In genomic region chr15:42270551-42270950, GRCh38 we compare ENCODE assay signal across 13 cellular contexts. TPM values are rescaled to one million over a fixed set of nuclear protein-coding genes. Genes with fewer than 3 reads are reported as not detected.
DNase-seq lines count a peak whose midpoint lies in the region; ATAC-seq lines count a peak whose summit lies in the region.
"Had no signal": no experiment of that assay in that cellular context is flagged by ENCODE, and none has a peak within 500 bp of the region (broad histone marks: within the 10 kb centered on the region; RNA-seq: fewer than 3 reads in every experiment).

No MANE protein-coding gene starts in this region.

- peaks cover 29 to 59% (median 42%) of the 10 kb centered on the region in 11 experiments for H3K36me3 ChIP-seq in BLaER1 treated with 17β-estradiol and CSF1 and Interleukin-3, amounts not matched to agents 10 nM and 100 nM
- H3K36me3 ChIP-seq in Karpas-422 (ENCODE audit: insufficient read depth, low read length), result peaks cover 38% of the 10 kb centered on the region
- no peaks in the 10 kb centered on the region for H3K36me3 ChIP-seq in mucosa of stomach (ENCODE audit: control insufficient read depth, insufficient read depth, low read length)
- peaks cover 5 to 56% of the 10 kb centered on the region in 2 donors for H3K36me3 ChIP-seq in neuronal stem cell (replicated peaks in 1 of 2; ENCODE audit: control insufficient read depth in 2 of 2, insufficient read depth in 2 of 2, low read length in 2 of 2)

- H4K8ac ChIP-seq in neuronal stem cell (ENCODE audit: low read depth, low read length), result no peak overlapping the region

- H3K27me3 ChIP-seq in BLaER1 treated with 17β-estradiol and CSF1 and Interleukin-3, amounts not matched to agents 10 nM and 100 nM, result no peaks in the 10 kb centered on the region
- H3K27me3 ChIP-seq in Karpas-422 (ENCODE audit: low read length), result no peaks in the 10 kb centered on the region
- no peaks in the 10 kb centered on the region for H3K27me3 ChIP-seq in mucosa of stomach (ENCODE audit: control insufficient read depth, insufficient read depth, low read length)
- no peaks in the 10 kb centered on the region for H3K27me3 ChIP-seq in neuronal stem cell (ENCODE audit: control insufficient read depth in 3 of 3, insufficient read depth in 3 of 3, low read depth in 1 of 3, low read length in 3 of 3)

- no peak overlapping the region for H2BK120ac ChIP-seq in neuronal stem cell (ENCODE audit: low read depth, low read length)

- no peak for ATAC-seq in GM19455 (IDR thresholded peaks at IDR 0.05; ENCODE audit: unreplicated experiment)
- ATAC-seq: CD8-positive, alpha-beta T cell; effector memory CD8-positive, alpha-beta T cell; stimulated activated naive CD8-positive, alpha-beta T cell treated with anti-CD3 and anti-CD28 coated beads, Interleukin-15, amount 100 ng/mL, for 72 hours had no signal

- no peak overlapping the region for H2BK12ac ChIP-seq in neuronal stem cell (ENCODE audit: low read length)

- H3K27ac ChIP-seq in BLaER1 treated with 17β-estradiol and CSF1 and Interleukin-3, amounts not matched to agents 10 nM and 100 nM, result no peak overlapping the region
- H3K27ac ChIP-seq in Karpas-422 (ENCODE audit: low read length) (no peak overlapping the region), neuronal stem cell (replicated peaks; ENCODE audit: low read length) (no peak overlapping the region)

- H2AFZ ChIP-seq in Karpas-422 (ENCODE audit: low read length) (no peak overlapping the region), neuronal stem cell (ENCODE audit: low read length) (no peak overlapping the region)

- peak; percentile 38 for DNase-seq in Karpas-422
- DNase-seq in T47D (ENCODE audit: low read depth in 1 of 2, low spot score in 1 of 2), result peak; percentile 9 to 71
- DNase-seq in G401 (ENCODE audit: low spot score), result no peak
- DNase-seq in SK-N-DZ (ENCODE audit: low spot score), result no peak
- no peak for DNase-seq in neuronal stem cell (ENCODE audit: low spot score)
- DNase-seq: aorta; CD8-positive, alpha-beta T cell; effector memory CD8-positive, alpha-beta T cell; stimulated activated CD4-positive, alpha-beta T cell treated with anti-CD3 and anti-CD28 coated beads, Interleukin-4, amount 100 ng/mL, for 1 hour; stimulated activated naive CD8-positive, alpha-beta T cell treated with anti-CD3 and anti-CD28 coated beads, Interleukin-15, amount 100 ng/mL, for 72 hours had no signal

- in situ Hi-C loops in T47D (cut with HindIII; ENCODE audit: low pct_unique_long_range_greater_than_20kb, low sequenced_read_pairs) (no loop called here), G401 (cut with HindIII; ENCODE audit: low sequenced_read_pairs) (no loop called here)

- no peak overlapping the region for H2AK5ac ChIP-seq in neuronal stem cell (ENCODE audit: low read depth, low read length)

- H3K23ac ChIP-seq in neuronal stem cell (ENCODE audit: low read depth, low read length, poor library complexity), result no peak overlapping the region

- WGBS in neuronal stem cell (ENCODE audit: extremely low coverage in 2 of 2, insufficient read length in 2 of 2, insufficient replicate concordance in 1 of 2), 2 donors, result no CpG with 5 or more reads among the region's 2 CpGs

- H2BK5ac ChIP-seq in neuronal stem cell (ENCODE audit: low read length), result no peak overlapping the region

- H3K9ac ChIP-seq in BLaER1 treated with 17β-estradiol and CSF1 and Interleukin-3, amounts not matched to agents 10 nM and 100 nM, result peak overlapping the region in 1 of 11 experiments; percentile 13; a peak in 2 of 22 replicates
- H3K9ac ChIP-seq in Karpas-422 (ENCODE audit: low read length) (no peak overlapping the region), mucosa of stomach (ENCODE audit: low read length) (peak overlapping the region; percentile 47), neuronal stem cell (ENCODE audit: low read depth, low read length, poor library complexity) (no peak overlapping the region)

- H2BK15ac ChIP-seq in neuronal stem cell (ENCODE audit: low read length), result no peak overlapping the region

- no peak overlapping the region for H3K14ac ChIP-seq in neuronal stem cell (ENCODE audit: low read length)

- no peak overlapping the region for H3K18ac ChIP-seq in neuronal stem cell (ENCODE audit: low read length)

- peaks cover 6 to 56% (median 44%) of the 10 kb centered on the region in 11 experiments; a peak in 16 of 22 replicates for H4K20me1 ChIP-seq in BLaER1 treated with 17β-estradiol and CSF1 and Interleukin-3, amounts not matched to agents 10 nM and 100 nM
- H4K20me1 ChIP-seq in Karpas-422 (ENCODE audit: insufficient read depth, low read depth, low read length), result no peaks in the 10 kb centered on the region

- H3K79me1 ChIP-seq in neuronal stem cell (ENCODE audit: low read depth, low read length), result peaks cover 2% of the 10 kb centered on the region

- peak overlapping the region in 1 of 10 experiments; percentile 27; a peak in 1 of 20 replicates for H3K4me3 ChIP-seq in BLaER1 treated with 17β-estradiol and CSF1 and Interleukin-3, amounts not matched to agents 10 nM and 100 nM
- H3K4me3 ChIP-seq in Karpas-422 (ENCODE audit: low read length), result 0 out of 2 replicates have a peak overlapping the region, but pooled peaks have one; percentile 24
- H3K4me3 ChIP-seq in mucosa of stomach (ENCODE audit: low read length), result no peak overlapping the region
- no peak overlapping the region for H3K4me3 ChIP-seq in neuronal stem cell (ENCODE audit: low read length in 2 of 2)

- H3K4ac ChIP-seq in neuronal stem cell (ENCODE audit: low read length), result no peak overlapping the region

- H3K4me1 ChIP-seq in BLaER1 treated with 17β-estradiol and CSF1 and Interleukin-3, amounts not matched to agents 10 nM and 100 nM, result peaks cover 18 to 34% (median 26%) of the 10 kb centered on the region in 10 experiments
- H3K4me1 ChIP-seq in Karpas-422 (ENCODE audit: low read length) (peaks cover 31% of the 10 kb centered on the region), mucosa of stomach (ENCODE audit: control insufficient read depth, insufficient read depth, low read length) (peaks cover 19% of the 10 kb centered on the region), neuronal stem cell (ENCODE audit: control insufficient read depth in 2 of 2, insufficient read depth in 1 of 2, low read depth in 1 of 2, low read length in 2 of 2) (peaks cover 2 to 11% of the 10 kb centered on the region in 2 donors)

- H3K9me2 ChIP-seq in Karpas-422 (replicated peaks; ENCODE audit: insufficient read depth, low read length), result no peaks in the 10 kb centered on the region

- peaks cover 78% of the 10 kb centered on the region for H3K79me2 ChIP-seq in Karpas-422 (ENCODE audit: low read length)

- peak overlapping the region in 9 of 11 experiments; percentile 6 to 97 (median 80); a peak in 15 of 22 replicates for H3K4me2 ChIP-seq in BLaER1 treated with 17β-estradiol and CSF1 and Interleukin-3, amounts not matched to agents 10 nM and 100 nM
- H3K4me2 ChIP-seq in Karpas-422 (ENCODE audit: low read depth, low read length, poor library complexity, severe bottlenecking) (no peak overlapping the region), neuronal stem cell (ENCODE audit: insufficient read depth, low read length, poor library complexity, severe bottlenecking) (no peak overlapping the region)

- no peaks in the 10 kb centered on the region for H3K9me3 ChIP-seq in BLaER1 treated with 17β-estradiol and CSF1 and Interleukin-3, amounts not matched to agents 10 nM and 100 nM (replicated peaks in 1 of 11)
- no peaks in the 10 kb centered on the region for H3K9me3 ChIP-seq in Karpas-422 (ENCODE audit: low read length)
- no peaks in the 10 kb centered on the region for H3K9me3 ChIP-seq in mucosa of stomach (ENCODE audit: control insufficient read depth, low read length)
- H3K9me3 ChIP-seq in neuronal stem cell (replicated peaks in 1 of 2; ENCODE audit: control insufficient read depth in 2 of 2, insufficient read depth in 1 of 2, low read depth in 1 of 2, low read length in 2 of 2), result peaks cover 0 to 9% of the 10 kb centered on the region in 2 donors

- no peak overlapping the region for H4K91ac ChIP-seq in neuronal stem cell (ENCODE audit: low read depth, low read length, poor library complexity)

RNA-seq across cellular contexts. Expression of gene GANC, which starts 2.5 kb away (rescaled TPM):
- 21.2 and 31.1 TPM in 2 replicates for total RNA-seq in Karpas-422 (2014; rRNA removed; shearing (Covaris generic); ENCODE audit: low replicate concordance)
- total RNA-seq in G401 (2014; rRNA removed; shearing (Covaris generic)), result 4.0 and 6.0 TPM in 2 replicates
- polyA plus RNA-seq in SK-N-DZ (2014; cell fraction: cytosol; rRNA removed), result 7.6 and 13.4 TPM in 2 replicates
- polyA plus RNA-seq in SK-N-DZ (2014; cell fraction: nucleus; rRNA removed), result 18.5 and 22.3 TPM in 2 replicates
- polyA plus RNA-seq in neuronal stem cell (2013, experiment 1 of 2), result 7.0 TPM
- polyA plus RNA-seq in neuronal stem cell (2013, experiment 2 of 2), result 7.6 TPM

RNA-seq across cellular contexts. Expression of gene TMEM87A, which starts 2.7 kb away (rescaled TPM):
- 19.9 and 27.2 TPM in 2 replicates for total RNA-seq in Karpas-422 (2014; rRNA removed; shearing (Covaris generic); ENCODE audit: low replicate concordance)
- total RNA-seq in G401 (2014; rRNA removed; shearing (Covaris generic)), result 26.0 and 55.0 TPM in 2 replicates
- polyA plus RNA-seq in SK-N-DZ (2014; cell fraction: cytosol; rRNA removed), result 29.2 and 34.8 TPM in 2 replicates
- polyA plus RNA-seq in SK-N-DZ (2014; cell fraction: nucleus; rRNA removed), result 26.9 and 27.1 TPM in 2 replicates
- polyA plus RNA-seq in neuronal stem cell (2013, experiment 1 of 2), result 32.0 TPM
- 31.4 TPM for polyA plus RNA-seq in neuronal stem cell (2013, experiment 2 of 2)

Comparison
In these comparisons a context has a peak if more than half of its experiments do, and no peak if none do; other contexts are left out.
1. H3K4me2 ChIP-seq: peak in BLaER1 treated with 17β-estradiol and CSF1 and Interleukin-3, amounts not matched to agents 10 nM and 100 nM (9 of 11); none in Karpas-422 (single experiment) and neuronal stem cell (single experiment).
2. DNase-seq: peak in Karpas-422 (single experiment) and T47D (2 of 2); none in G401 (single experiment), SK-N-DZ (single experiment) and neuronal stem cell (single experiment).